In the genomic region with DNA sequence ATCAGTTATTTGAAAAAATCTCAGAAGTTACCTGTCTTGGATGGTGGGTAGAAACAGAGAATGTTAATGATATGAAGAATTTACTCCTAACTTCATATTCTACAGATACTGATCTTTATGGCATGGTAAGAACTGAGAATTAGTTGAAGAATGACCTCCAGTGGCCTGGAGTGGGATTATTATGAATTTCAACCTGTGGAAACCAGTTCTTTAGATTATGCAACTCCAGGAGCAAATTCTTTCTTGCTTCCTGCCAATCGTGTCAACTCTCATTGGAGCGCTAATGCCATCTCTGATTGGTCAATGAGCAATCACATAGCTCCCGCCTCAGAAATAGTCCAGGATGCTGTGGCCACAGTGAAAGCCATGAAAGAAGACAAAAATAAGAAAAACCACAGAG, we compare ENCODE assay signal across 8 cellular contexts. TPM values are rescaled to one million over a fixed set of nuclear protein-coding genes. Genes with fewer than 3 reads are reported as not detected.
DNase-seq lines count a peak whose midpoint lies in the region; ATAC-seq and TF ChIP-seq lines count a peak whose summit lies in the region.

No MANE protein-coding gene starts in this region.

- no peak overlapping the region for H3K27ac Mint-ChIP-seq in HFFc6
- H3K27ac Mint-ChIP-seq in mesothelial cell of epicardium, result no peak overlapping the region

- peaks cover 5% of the 10 kb centered on the region for H3K27me3 Mint-ChIP-seq in HFFc6 (ENCODE audit: insufficient read depth)
- H3K27me3 Mint-ChIP-seq in mesothelial cell of epicardium (ENCODE audit: low read depth), result no peaks in the 10 kb centered on the region

- H3K9me3 Mint-ChIP-seq in HFFc6 (no peaks in the 10 kb centered on the region), mesothelial cell of epicardium (no peaks in the 10 kb centered on the region)

- TF ChIP-seq CTCF in HFFc6 (IDR thresholded peaks at IDR 0.05), result peak; percentile 23
- TF ChIP-seq CTCF in mesothelial cell of epicardium (IDR thresholded peaks at IDR 0.05; ENCODE audit: unreplicated experiment), result no peak

- ATAC-seq in HG03039 (IDR thresholded peaks at IDR 0.05; ENCODE audit: unreplicated experiment), result no peak
- ATAC-seq in GM18873 (IDR thresholded peaks at IDR 0.05; ENCODE audit: low FRiP score, unreplicated experiment), result no peak
- no peak for ATAC-seq in GM21529 (IDR thresholded peaks at IDR 0.05; ENCODE audit: unreplicated experiment)

- H3K36me3 Mint-ChIP-seq in HFFc6 (ENCODE audit: low read depth) (no peaks in the 10 kb centered on the region), mesothelial cell of epicardium (peaks cover 8% of the 10 kb centered on the region)

- peak; percentile 67 for DNase-seq in COLO829 (ENCODE audit: low spot score)
- peak; percentile 1 for DNase-seq in HFFc6
- peak; percentile 75 for DNase-seq in RKO (ENCODE audit: low spot score)
- DNase-seq in foreskin melanocyte, result peak; percentile 53
- DNase-seq in mesothelial cell of epicardium (ENCODE audit: low spot score in 2 of 2, unreplicated experiment in 2 of 2), result no peak

- H3K4me1 Mint-ChIP-seq in HFFc6 (ENCODE audit: low read depth), result no peaks in the 10 kb centered on the region
- H3K4me1 Mint-ChIP-seq in mesothelial cell of epicardium, result peaks cover 25% of the 10 kb centered on the region

- H3K4me3 Mint-ChIP-seq in HFFc6 (no peak overlapping the region), mesothelial cell of epicardium (no peak overlapping the region)

RNA-seq across cellular contexts. Expression of gene LYRM2, which starts 40.6 kb away (rescaled TPM):
- 10 to 100 TPM; 39.9 to 48.4 (median 44.9) TPM for total RNA-seq in HFFc6 (2021; fragmentation: NEBNext Ultra II Directional; extraction: Animal tissue kit (Norgen Biotek cat#: 25700))
- 26.4 to 29.8 TPM (median 27.1 TPM) in 3 replicates for total RNA-seq in mesothelial cell of epicardium

Comparison
In these comparisons a context has a peak if more than half of its experiments do, and no peak if none do; other contexts are left out.
1. DNase-seq: peak in COLO829 (single experiment), HFFc6 (single experiment), RKO (single experiment) and foreskin melanocyte (single experiment); none in mesothelial cell of epicardium (0 of 2).